In genomic region chr12:124764870-124765570, GRCh38 we compare ENCODE assay signal across 8 cellular contexts.
DNase-seq lines count a peak whose midpoint lies in the region; ATAC-seq and TF ChIP-seq lines count a peak whose summit lies in the region.

No MANE protein-coding gene starts in this region.

- H3K9ac ChIP-seq in IMR-90 (ENCODE audit: low read depth, low read length) (0 out of 2 replicates have a peak overlapping the region, but pooled peaks have one; percentile 17), mammary epithelial cell (ENCODE audit: insufficient read depth, low read length) (no peak overlapping the region)

- H2BK120ac ChIP-seq in IMR-90 (ENCODE audit: low read depth, low read length), result peak overlapping the region; percentile 73

- H3K9me3 Mint-ChIP-seq in activated T-helper 17 cell treated with anti-CD3 and anti-CD28 coated beads, Interleukin-2, amount 50 U/mL, for 72 hours, result no peaks in the 10 kb centered on the region

- H3K56ac ChIP-seq in IMR-90 (ENCODE audit: extremely low read depth, insufficient read depth, low read length), result no peak overlapping the region

- H2BK5ac ChIP-seq in IMR-90 (ENCODE audit: low read depth, low read length, poor library complexity, severe bottlenecking), result peak overlapping the region; percentile 77

- no peak overlapping the region for H2AFZ ChIP-seq in IMR-90 (replicated peaks; ENCODE audit: low read length, poor library complexity)
- H2AFZ ChIP-seq in mammary epithelial cell (ENCODE audit: low read depth, low read length), result no peak overlapping the region

- BruUV-seq in IMR-90 (replicated peaks; lab: Mats Ljungman, UMichigan) (no TSS peak), mammary epithelial cell (replicated peaks; lab: Mats Ljungman, UMichigan) (no TSS peak)

- H3K4ac ChIP-seq in IMR-90 (ENCODE audit: low read depth, low read length), result peak overlapping the region; percentile 74

- peak overlapping the region; percentile 3; the same call in 1 of the 2 replicates for H3K23ac ChIP-seq in IMR-90 (ENCODE audit: low read depth, low read length)

- peak overlapping the region; percentile 17 for H4K5ac ChIP-seq in IMR-90 (ENCODE audit: low read depth, low read length)

- H3K79me1 ChIP-seq in IMR-90 (ENCODE audit: low read depth in 1 of 2, low read length in 2 of 2), result peaks cover 0 to 4% of the 10 kb centered on the region in 2 experiments; a peak in 1 of 4 replicates

- intact Hi-C loops in IMR-90 (cut with micrococcal nuclease) (loop anchor here (5.0 to 10.0 kb wide), 5 partner anchors 83 to 713 kb away; no protein-coding TSS in a partner anchor), mammary epithelial cell (cut with micrococcal nuclease) (loop anchor here (2.0 to 10.0 kb wide), 3 partner anchors 18 to 600 kb away; no protein-coding TSS in a partner anchor)

- H3K36me3 ChIP-seq in IMR-90 (ENCODE audit: control insufficient read depth, insufficient read depth, low read length) (no peaks in the 10 kb centered on the region), mammary epithelial cell (ENCODE audit: insufficient read depth, low read length) (no peaks in the 10 kb centered on the region), thoracic aorta (no peaks in the 10 kb centered on the region)

- DNase-seq in IMR-90, result peak; percentile 89
- DNase-seq in mammary epithelial cell, result peak; percentile 91
- DNase-seq in islet precursor cell, result peak; percentile 69
- no peak for DNase-seq in thoracic aorta (ENCODE audit: low spot score)
- no peak for DNase-seq in NCI-H1436 treated with DMSO at 0.1 percent for 48 hours (lab: John Stamatoyannopoulos, UW)

- WGBS in IMR-90 (ENCODE audit: extremely low coverage in 2 of 2, insufficient read length in 1 of 2), 2 experiments, result no CpG with 5 or more reads among the region's 2 CpGs
- 17% methylated on average over 2 of the region's 2 CpGs for WGBS in mammary epithelial cell (ENCODE audit: low coverage, missing lambda C conversion rate)

- no peaks in the 10 kb centered on the region for H3K79me2 ChIP-seq in mammary epithelial cell (ENCODE audit: insufficient read depth, low read length)

- H4K20me1 ChIP-seq in IMR-90 (ENCODE audit: insufficient read depth, low read length) (peaks cover 15% of the 10 kb centered on the region), mammary epithelial cell (ENCODE audit: insufficient read depth, low read length) (no peaks in the 10 kb centered on the region)

- H3K9me1 ChIP-seq in IMR-90 (ENCODE audit: insufficient read depth, low read length), result peaks cover 7% of the 10 kb centered on the region; the same call in 1 of the 2 replicates

- H2AK5ac ChIP-seq in IMR-90 (ENCODE audit: low read depth, low read length), result peak overlapping the region; percentile 80

- CTCF ChIA-PET in IMR-90 (lab: Yijun Ruan, JAX), result interaction anchor here (0.6 to 2.9 kb wide), 8 partner anchors 24 to 426 kb away, joined by 3 to 13 read pairs (median 4); no protein-coding TSS in a partner anchor
- CTCF ChIA-PET in mammary epithelial cell (lab: Charles Lee; ENCODE audit: low non-redundant PET), result interaction anchor here (0.7 kb wide), 1 partner anchor 246 kb away, joined by 6 read pairs; no protein-coding TSS in a partner anchor

- H4K8ac ChIP-seq in IMR-90 (ENCODE audit: low read depth in 2 of 2, low read length in 2 of 2), result peak overlapping the region in 1 of 2 experiments; percentile 68; a peak in 1 of 4 replicates

- peaks cover 15% of the 10 kb centered on the region for H3K4me1 Mint-ChIP-seq in activated T-helper 17 cell treated with anti-CD3 and anti-CD28 coated beads, Interleukin-2, amount 50 U/mL, for 72 hours

- H2BK15ac ChIP-seq in IMR-90 (ENCODE audit: low read depth, low read length), result peak overlapping the region; percentile 49; the same call in 2 of the 3 replicates

- dilution Hi-C loops in IMR-90 (cut with HindIII; ENCODE audit: low sequenced_read_pairs, unreplicated experiment), result no loop called here
- dilution Hi-C loops in mammary epithelial cell (cut with HindIII; ENCODE audit: low sequenced_read_pairs), result no loop called here

- H3K27me3 ChIP-seq in IMR-90 (ENCODE audit: control insufficient read depth, insufficient read depth, low read length), result no peaks in the 10 kb centered on the region
- no peaks in the 10 kb centered on the region for H3K27me3 ChIP-seq in mammary epithelial cell (ENCODE audit: insufficient read depth, low read length)
- H3K27me3 ChIP-seq in thoracic aorta (replicated peaks; ENCODE audit: insufficient read depth), result no peaks in the 10 kb centered on the region

- peak overlapping the region; percentile 27; the same call in 1 of the 2 replicates for H4K91ac ChIP-seq in IMR-90 (ENCODE audit: insufficient read depth, low read depth, low read length)

- peak overlapping the region; percentile 14 for H3K18ac ChIP-seq in IMR-90 (ENCODE audit: low read depth, low read length)

- H2AK9ac ChIP-seq in IMR-90 (replicated peaks; ENCODE audit: low read depth, low read length, poor library complexity), result peak overlapping the region; percentile 18

- TF ChIP-seq POLR2A in IMR-90 (IDR thresholded peaks at IDR 0.05; ENCODE audit: low read depth, low read length), result no peak

- H3K27ac Mint-ChIP-seq in activated T-helper 17 cell treated with anti-CD3 and anti-CD28 coated beads, Interleukin-2, amount 50 U/mL, for 72 hours, result no peak overlapping the region

- H3K36me3 Mint-ChIP-seq in activated T-helper 17 cell treated with anti-CD3 and anti-CD28 coated beads, Interleukin-2, amount 50 U/mL, for 72 hours (ENCODE audit: low read depth), result no peaks in the 10 kb centered on the region

- TF ChIP-seq CTCF in IMR-90 (conservative IDR thresholded peaks at IDR 0.05; ENCODE audit: low read depth, low read length), result no peak
- no peak for TF ChIP-seq CTCF in mammary epithelial cell (conservative IDR thresholded peaks at IDR 0.05 in 1 of 2, IDR thresholded peaks at IDR 0.05 in 1 of 2; ENCODE audit: extremely low read depth in 1 of 2, insufficient read depth in 1 of 2, low read depth in 1 of 2, low read length in 2 of 2)
- no peak for TF ChIP-seq CTCF in thoracic aorta (IDR thresholded peaks at IDR 0.05)

- no peak overlapping the region for H3K4me3 Mint-ChIP-seq in activated T-helper 17 cell treated with anti-CD3 and anti-CD28 coated beads, Interleukin-2, amount 50 U/mL, for 72 hours

- H3K4me3 ChIP-seq in IMR-90 (ENCODE audit: insufficient read depth, low read depth, low read length), result no peak overlapping the region
- no peak overlapping the region for H3K4me3 ChIP-seq in mammary epithelial cell (replicated peaks in 1 of 3; ENCODE audit: insufficient read depth in 1 of 3, low read depth in 2 of 3, low read length in 3 of 3)
- no peak overlapping the region for H3K4me3 ChIP-seq in thoracic aorta

- H3K4me2 ChIP-seq in IMR-90 (ENCODE audit: low read depth, low read length) (peak overlapping the region; percentile 20), mammary epithelial cell (ENCODE audit: insufficient read depth, low read depth, low read length) (no peak overlapping the region)

- ATAC-seq in IMR-90 (ENCODE audit: low read depth) (peak; percentile 6), thoracic aorta (ENCODE audit: insufficient number of reproducible peaks, low FRiP score, low read depth) (peak; percentile 10), HG03139 (IDR thresholded peaks at IDR 0.05; ENCODE audit: unreplicated experiment) (no peak), HG03520 (IDR thresholded peaks at IDR 0.05; ENCODE audit: unreplicated experiment) (no peak)
- no peak for ATAC-seq in activated T-helper 17 cell treated with anti-CD3 and anti-CD28 coated beads, Interleukin-2, amount 50 U/mL, for 72 hours (replicated peaks)

- peak overlapping the region; percentile 54; the same call in 1 of the 2 replicates for H2BK20ac ChIP-seq in IMR-90 (ENCODE audit: low read depth, low read length)

- H3K14ac ChIP-seq in IMR-90 (replicated peaks; ENCODE audit: low read depth, low read length), result peak overlapping the region; percentile 11

- H3K9me3 ChIP-seq in IMR-90 (ENCODE audit: control insufficient read depth, insufficient read depth, low read length), result no peaks in the 10 kb centered on the region
- H3K9me3 ChIP-seq in mammary epithelial cell (replicated peaks; ENCODE audit: insufficient read depth, low read length), result peaks cover 7% of the 10 kb centered on the region
- H3K9me3 ChIP-seq in thoracic aorta, result no peaks in the 10 kb centered on the region

- peaks cover 8% of the 10 kb centered on the region for H3K27me3 Mint-ChIP-seq in activated T-helper 17 cell treated with anti-CD3 and anti-CD28 coated beads, Interleukin-2, amount 50 U/mL, for 72 hours

- H3K4me1 ChIP-seq in IMR-90 (ENCODE audit: control insufficient read depth, insufficient read depth, low read length) (peaks cover 32% of the 10 kb centered on the region), mammary epithelial cell (ENCODE audit: insufficient read depth, low read length) (peaks cover 8% of the 10 kb centered on the region), thoracic aorta (ENCODE audit: control insufficient read depth in 1 of 2, low read depth in 2 of 2) (peaks cover 22 to 60% of the 10 kb centered on the region in 2 donors)

- TF ChIP-seq RAD21 in IMR-90 (IDR thresholded peaks at IDR 0.05; ENCODE audit: low read length), result no peak

- POLR2A ChIA-PET in IMR-90 (lab: Charles Lee; ENCODE audit: unreplicated experiment), result interaction anchor here (0.5 kb wide), 1 partner anchor 353 kb away, joined by 3 read pairs; no protein-coding TSS in a partner anchor

- H3K27ac ChIP-seq in IMR-90 (ENCODE audit: insufficient read depth, low read length), result peak overlapping the region; percentile 66; the same call in 1 of the 2 replicates
- H3K27ac ChIP-seq in mammary epithelial cell (ENCODE audit: insufficient read depth, low read depth, low read length), result peak overlapping the region; percentile 17
- H3K27ac ChIP-seq in thoracic aorta, result peak overlapping the region; percentile 66 to 69

- in situ Hi-C loops in IMR-90 (cut with MboI; ENCODE audit: low sequenced_read_pairs) (loop anchor here (5.0 kb wide), 2 partner anchors 198 to 383 kb away; partner anchors contain the start of gene NCOR2), mammary epithelial cell (cut with MboI; ENCODE audit: low sequenced_read_pairs in 2 of 2) (loop anchor here (5.0 to 25.0 kb wide), 4 partner anchors 80 to 720 kb away; partner anchors contain the start of gene NCOR2 (in 1 of the 2))

TF ChIP-seq in IMR-90, 13 proteins besides CTCF, POLR2A, EP300 and RAD21 (continues in another document):
- TF ChIP-seq RCOR1 (IDR thresholded peaks at IDR 0.05; ENCODE audit: insufficient replicate concordance, low read length), result no peak
- no peak for TF ChIP-seq MAZ (IDR thresholded peaks at IDR 0.05; ENCODE audit: borderline replicate concordance, low read depth, low read length)
- TF ChIP-seq ELK1 (IDR thresholded peaks at IDR 0.05; ENCODE audit: borderline replicate concordance, low read depth, low read length), result no peak

Comparison
In these comparisons a context has a peak if more than half of its experiments do, and no peak if none do; other contexts are left out.
1. ATAC-seq: peak in IMR-90 (single experiment) and thoracic aorta (single experiment); none in HG03139 (single experiment), activated T-helper 17 cell treated with anti-CD3 and anti-CD28 coated beads, Interleukin-2, amount 50 U/mL, for 72 hours (single experiment) and HG03520 (single experiment).
2. DNase-seq: peak in IMR-90 (single experiment), mammary epithelial cell (single experiment) and islet precursor cell (single experiment); none in thoracic aorta (single experiment) and NCI-H1436 treated with DMSO at 0.1 percent for 48 hours (single experiment).
3. H3K27ac ChIP-seq: peak in every context shown above with its lines; median percentile 68 in thoracic aorta; 66 in IMR-90; 17 in mammary epithelial cell.